ENCODE assay signal across 27 cellular contexts in genomic region chr2:27154481-27154880, GRCh38. TPM values are rescaled to one million over a fixed set of nuclear protein-coding genes. Genes with fewer than 3 reads are reported as not detected.
"Had no signal": no experiment of that assay in that cellular context is flagged by ENCODE, and none has a peak within 500 bp of the region (broad histone marks: within the 10 kb centered on the region; RNA-seq: fewer than 3 reads in every experiment).

No MANE protein-coding gene starts in this region.

- H3K27ac ChIP-seq: KMS-11, Peyer's patch, VCaP had no signal

- H3K36me3 ChIP-seq: MG63, Peyer's patch had no signal

- H3K4me3 ChIP-seq: MG63, Peyer's patch had no signal

- ATAC-seq: activated CD8-positive, alpha-beta T cell treated with anti-CD3 and anti-CD28 coated beads for 36 hours; activated naive CD4-positive, alpha-beta T cell treated with anti-CD3 and anti-CD28 coated beads, Interleukin-2, amount 50 U/mL, for 72 hours; activated naive CD8-positive, alpha-beta T cell treated with anti-CD3 and anti-CD28 coated beads, Interleukin-2, amount 50 U/mL, for 24 hours; activated T-cell treated with anti-CD3 and anti-CD28 coated beads, Interleukin-2, amount 50 U/mL, for 4 hours; T-helper 17 cell had no signal

- H3K9me3 ChIP-seq: MG63, Peyer's patch had no signal

- H3K4me2 ChIP-seq: KMS-11 had no signal

- DNase-seq: activated CD4-positive, CD25-positive, alpha-beta regulatory T cell; activated CD8-positive, alpha-beta memory T cell treated with anti-CD3 and anti-CD28 coated beads, Interleukin-2, amount 50 U/mL, for 4 hours; activated CD8-positive, alpha-beta T cell treated with anti-CD3 and anti-CD28 coated beads for 36 hours; activated effector memory CD4-positive, alpha-beta T cell treated with anti-CD3 and anti-CD28 coated beads, Interleukin-2, amount 50 U/mL, for 16 hours; activated naive CD4-positive, alpha-beta T cell treated with Interleukin-2 at 50 U/mL for 16 hours; activated naive CD8-positive, alpha-beta T cell treated with anti-CD3 and anti-CD28 coated beads, Interleukin-2, amount 50 U/mL, for 24 hours; activated T-cell treated with anti-CD3 and anti-CD28 coated beads, Interleukin-2, amount 50 U/mL, for 4 hours; amygdala; MG63; NCI-H1105; NCI-H1436; NCI-H1694 treated with DMSO at 0.1 percent for 48 hours; NCI-H2081; NCI-H446; NCI-H524; Peyer's patch; SHP77 treated with DMSO at 0.1 percent for 48 hours; T-helper 17 cell; T-helper 9 cell had no signal

- H3K27me3 Mint-ChIP-seq: activated CD8-positive, alpha-beta T cell treated with anti-CD3 and anti-CD28 coated beads for 36 hours; activated naive CD8-positive, alpha-beta T cell treated with anti-CD3 and anti-CD28 coated beads, Interleukin-2, amount 50 U/mL, for 24 hours had no signal

- H3K36me3 Mint-ChIP-seq: activated naive CD4-positive, alpha-beta T cell treated with anti-CD3 and anti-CD28 coated beads, Interleukin-2, amount 50 U/mL, for 72 hours; brain; IgD-negative memory B cell had no signal

- H3K4me3 Mint-ChIP-seq: activated CD8-positive, alpha-beta T cell treated with anti-CD3 and anti-CD28 coated beads for 36 hours; activated naive CD8-positive, alpha-beta T cell treated with anti-CD3 and anti-CD28 coated beads, Interleukin-2, amount 50 U/mL, for 24 hours; activated T-cell treated with anti-CD3 and anti-CD28 coated beads, Interleukin-2, amount 50 U/mL, for 4 hours; brain; central memory CD8-positive, alpha-beta T cell; IgD-negative memory B cell; T-helper 17 cell had no signal

- H3K4me1 Mint-ChIP-seq: brain; central memory CD8-positive, alpha-beta T cell; IgD-negative memory B cell had no signal

- H3K27me3 ChIP-seq: MG63, Peyer's patch had no signal

- H3K27ac Mint-ChIP-seq: activated CD8-positive, alpha-beta T cell treated with anti-CD3 and anti-CD28 coated beads for 36 hours; activated naive CD8-positive, alpha-beta T cell treated with anti-CD3 and anti-CD28 coated beads, Interleukin-2, amount 50 U/mL, for 24 hours; brain; IgD-negative memory B cell; T-helper 17 cell had no signal

- H3K4me1 ChIP-seq: Peyer's patch had no signal

- H3K9me3 Mint-ChIP-seq: activated CD8-positive, alpha-beta T cell treated with anti-CD3 and anti-CD28 coated beads for 36 hours; activated naive CD4-positive, alpha-beta T cell treated with anti-CD3 and anti-CD28 coated beads, Interleukin-2, amount 50 U/mL, for 72 hours; activated naive CD8-positive, alpha-beta T cell treated with anti-CD3 and anti-CD28 coated beads, Interleukin-2, amount 50 U/mL, for 24 hours; activated T-cell treated with anti-CD3 and anti-CD28 coated beads, Interleukin-2, amount 50 U/mL, for 4 hours; central memory CD8-positive, alpha-beta T cell; IgD-negative memory B cell had no signal

RNA-seq across cellular contexts. Expression of gene TCF23, which starts 5.7 kb away (rescaled TPM):
- total RNA-seq: activated CD8-positive, alpha-beta T cell treated with anti-CD3 and anti-CD28 coated beads for 36 hours; activated T-cell treated with anti-CD3 and anti-CD28 coated beads, Interleukin-2, amount 50 U/mL, for 4 hours; astrocyte; Peyer's patch; SK-MEL-5; T-helper 17 cell had no signal
- polyA plus RNA-seq: IgD-negative memory B cell had no signal

RNA-seq across cellular contexts. Expression of gene PRR30, which starts 15.3 kb away (rescaled TPM):
- total RNA-seq: activated CD8-positive, alpha-beta T cell treated with anti-CD3 and anti-CD28 coated beads for 36 hours; activated naive CD4-positive, alpha-beta T cell treated with anti-CD3 and anti-CD28 coated beads, Interleukin-2, amount 50 U/mL, for 72 hours; activated T-cell treated with anti-CD3 and anti-CD28 coated beads, Interleukin-2, amount 50 U/mL, for 4 hours; astrocyte; Peyer's patch; SK-MEL-5; T-helper 17 cell had no signal
- polyA plus RNA-seq: IgD-negative memory B cell had no signal

RNA-seq across cellular contexts. Expression of gene ABHD1, which starts 30.9 kb away (rescaled TPM):
- total RNA-seq: activated T-cell treated with anti-CD3 and anti-CD28 coated beads, Interleukin-2, amount 50 U/mL, for 4 hours; astrocyte had no signal

RNA-seq across cellular contexts. Expression of gene CGREF1, which starts 35.6 kb away (rescaled TPM):
- total RNA-seq: T-helper 17 cell had no signal
- polyA plus RNA-seq: IgD-negative memory B cell had no signal
